ENCODE assay signal across 1 cellular context in the genomic region with DNA sequence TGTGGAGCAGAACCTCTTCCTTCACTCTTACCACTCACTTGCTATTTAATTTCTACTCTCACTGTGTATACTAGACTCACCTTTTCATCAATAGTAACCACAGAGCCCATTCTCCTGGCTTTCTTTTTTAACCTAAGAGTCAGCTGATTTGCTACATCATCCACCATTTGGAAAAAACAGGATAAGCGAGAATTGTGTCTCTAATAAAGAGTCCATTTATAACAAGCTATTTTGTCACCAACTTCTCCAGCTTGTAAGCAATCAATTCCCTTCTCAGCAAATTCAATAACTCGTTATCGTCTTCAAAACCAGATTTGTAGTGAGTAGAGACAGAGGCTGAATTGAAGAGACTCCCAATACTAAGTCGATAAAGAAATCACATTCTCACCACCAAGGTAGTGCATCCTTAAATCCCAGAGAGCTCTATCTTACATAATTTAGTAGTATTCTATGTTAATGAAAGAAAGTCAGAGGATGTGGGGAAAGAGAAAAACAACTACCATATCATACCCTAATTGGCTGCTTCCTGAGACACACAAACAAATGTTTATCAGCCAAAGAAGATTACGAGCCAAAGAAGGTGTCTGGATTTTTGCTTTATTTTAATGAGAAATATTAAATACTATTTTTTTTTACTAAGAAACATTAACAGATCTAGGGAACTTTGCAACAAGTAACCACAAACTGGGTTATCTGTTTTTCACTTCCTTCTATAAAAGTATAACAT.
TF ChIP-seq lines count a peak whose summit lies in the region.

No MANE protein-coding gene starts in this region.

TF ChIP-seq in HCT116, 20 proteins besides CTCF, POLR2A, EP300 and RAD21 (continued from another document):
- TF ChIP-seq YY1 (IDR thresholded peaks at IDR 0.05; ENCODE audit: extremely low read depth, insufficient replicate concordance, low read depth, low read length) (no peak), ZFX (IDR thresholded peaks at IDR 0.05) (no peak), MAX (IDR thresholded peaks at IDR 0.05) (no peak)
